In genomic region chr10:70115948-70116682, GRCh38 we compare ENCODE assay signal across 8 cellular contexts. TPM values are rescaled to one million over a fixed set of nuclear protein-coding genes. Genes with fewer than 3 reads are reported as not detected.
DNase-seq lines count a peak whose midpoint lies in the region; TF ChIP-seq lines count a peak whose summit lies in the region.

No MANE protein-coding gene starts in this region.

- H3K4me3 ChIP-seq in AG09309 (ENCODE audit: control insufficient read depth, low read depth, low read length) (no peak overlapping the region), esophagus squamous epithelium (no peak overlapping the region), neuronal stem cell (ENCODE audit: low read length in 2 of 2) (no peak overlapping the region)

- no peak overlapping the region for H3K14ac ChIP-seq in neuronal stem cell (ENCODE audit: low read length)

- no peaks in the 10 kb centered on the region for H3K79me1 ChIP-seq in neuronal stem cell (ENCODE audit: low read depth, low read length)

- H3K4me2 ChIP-seq in neuronal stem cell (ENCODE audit: insufficient read depth, low read length, poor library complexity, severe bottlenecking), result no peak overlapping the region

- TF ChIP-seq CTCF in AG09309 (IDR thresholded peaks at IDR 0.05; ENCODE audit: control insufficient read depth, insufficient read depth, low read depth, low read length, missing control alignments) (peak; percentile 88), GM20000 (IDR thresholded peaks at IDR 0.05; ENCODE audit: extremely low read depth, missing control alignments) (peak; percentile 65), esophagus squamous epithelium (IDR thresholded peaks at IDR 0.05) (peak; percentile 50 to 89 (median 81))

- TF ChIP-seq POLR2A in esophagus squamous epithelium (IDR thresholded peaks at IDR 0.05), result no peak

- H4K91ac ChIP-seq in neuronal stem cell (ENCODE audit: low read depth, low read length, poor library complexity), result no peak overlapping the region

- H2BK120ac ChIP-seq in neuronal stem cell (ENCODE audit: low read depth, low read length), result no peak overlapping the region

- H3K36me3 ChIP-seq in esophagus squamous epithelium, result peaks cover 6 to 82% (median 26%) of the 10 kb centered on the region in 3 donors
- peaks cover 8 to 28% of the 10 kb centered on the region in 2 donors for H3K36me3 ChIP-seq in neuronal stem cell (replicated peaks in 1 of 2; ENCODE audit: control insufficient read depth in 2 of 2, insufficient read depth in 2 of 2, low read length in 2 of 2)

- H4K8ac ChIP-seq in neuronal stem cell (ENCODE audit: low read depth, low read length), result no peak overlapping the region

- peaks cover 0 to 30% (median 5%) of the 10 kb centered on the region in 3 donors for H3K4me1 ChIP-seq in esophagus squamous epithelium
- no peaks in the 10 kb centered on the region for H3K4me1 ChIP-seq in neuronal stem cell (ENCODE audit: control insufficient read depth in 2 of 2, insufficient read depth in 1 of 2, low read depth in 1 of 2, low read length in 2 of 2)

- 45 to 48% methylated on average over 6 to 9 of the region's 12 CpGs for WGBS in esophagus squamous epithelium, 2 donors
- WGBS in neuronal stem cell (ENCODE audit: extremely low coverage in 2 of 2, insufficient read length in 2 of 2, insufficient replicate concordance in 1 of 2), 2 donors, result no CpG with 5 or more reads among the region's 12 CpGs

- no peak overlapping the region for H2BK12ac ChIP-seq in neuronal stem cell (ENCODE audit: low read length)

- H3K27me3 ChIP-seq in esophagus squamous epithelium (no peaks in the 10 kb centered on the region), neuronal stem cell (ENCODE audit: control insufficient read depth in 3 of 3, insufficient read depth in 3 of 3, low read depth in 1 of 3, low read length in 3 of 3) (no peaks in the 10 kb centered on the region)

- peak overlapping the region; percentile 52 for H2BK15ac ChIP-seq in neuronal stem cell (ENCODE audit: low read length)

- no peak overlapping the region for H3K9ac ChIP-seq in neuronal stem cell (ENCODE audit: low read depth, low read length, poor library complexity)

- intact Hi-C loops in esophagus squamous epithelium (cut with DNase I), result no loop called here

- H3K27ac ChIP-seq in esophagus squamous epithelium (no peak overlapping the region), neuronal stem cell (replicated peaks; ENCODE audit: low read length) (no peak overlapping the region)

- H3K4ac ChIP-seq in neuronal stem cell (ENCODE audit: low read length), result no peak overlapping the region

- peak overlapping the region; percentile 7 for H3K18ac ChIP-seq in neuronal stem cell (ENCODE audit: low read length)

- H2BK5ac ChIP-seq in neuronal stem cell (ENCODE audit: low read length), result no peak overlapping the region

- H3K23ac ChIP-seq in neuronal stem cell (ENCODE audit: low read depth, low read length, poor library complexity), result no peak overlapping the region

- H2AK5ac ChIP-seq in neuronal stem cell (ENCODE audit: low read depth, low read length), result peak overlapping the region; percentile 83

- DNase-seq in AG09309 (ENCODE audit: low read depth) (no peak), GM20000 (ENCODE audit: low spot score) (peak; percentile 79), NCI-H69 (lab: John Stamatoyannopoulos, UW) (peak; percentile 61), activated T-cell treated with anti-CD3 and anti-CD28 coated beads for 1 hour (ENCODE audit: low read depth) (peak; percentile 37), esophagus squamous epithelium (lab: John Stamatoyannopoulos, UW) (no peak), neuronal stem cell (ENCODE audit: low spot score) (peak; percentile 57), ureter (ENCODE audit: low spot score) (peak; percentile 56), mesenteric fat pad (ENCODE audit: low spot score) (no peak)

- H2AFZ ChIP-seq in neuronal stem cell (ENCODE audit: low read length), result no peak overlapping the region

- no peaks in the 10 kb centered on the region for H3K9me3 ChIP-seq in esophagus squamous epithelium
- no peaks in the 10 kb centered on the region for H3K9me3 ChIP-seq in neuronal stem cell (replicated peaks in 1 of 2; ENCODE audit: control insufficient read depth in 2 of 2, insufficient read depth in 1 of 2, low read depth in 1 of 2, low read length in 2 of 2)

RNA-seq across cellular contexts. Expression of gene AIFM2, which starts 16.5 kb away (rescaled TPM):
- 10 to 100 TPM in 2 of 4 donors, 1 to 10 TPM in 2; 4.9 to 13.4 (median 9.3) TPM for total RNA-seq in esophagus squamous epithelium
- 0.95 TPM for polyA plus RNA-seq in neuronal stem cell (2013, experiment 1 of 2)
- polyA plus RNA-seq in neuronal stem cell (2013, experiment 2 of 2), result 1.1 TPM
- 12.4 TPM for total RNA-seq in ureter
- total RNA-seq in mesenteric fat pad, result 135 TPM

RNA-seq across cellular contexts. Expression of gene TYSND1, which starts 30.4 kb away (rescaled TPM):
- total RNA-seq in esophagus squamous epithelium (10 to 100 TPM; 16.7 to 32.4 (median 21.9) TPM), ureter (22.2 TPM), mesenteric fat pad (22.2 TPM)
- 9.2 TPM for polyA plus RNA-seq in neuronal stem cell (2013, experiment 1 of 2)
- polyA plus RNA-seq in neuronal stem cell (2013, experiment 2 of 2), result 8.7 TPM

RNA-seq across cellular contexts. Expression of gene SAR1A, which starts 54.2 kb away (rescaled TPM):
- total RNA-seq in esophagus squamous epithelium, result 10 to 100 TPM; 27.3 to 62.4 (median 45.5) TPM
- 62.1 TPM for polyA plus RNA-seq in neuronal stem cell (2013, experiment 1 of 2)
- polyA plus RNA-seq in neuronal stem cell (2013, experiment 2 of 2), result 66.0 TPM
- total RNA-seq in ureter, result 116 TPM
- total RNA-seq in mesenteric fat pad, result 293 TPM

Comparison
In these comparisons a context has a peak if more than half of its experiments do, and no peak if none do; other contexts are left out.
1. DNase-seq: peak in GM20000 (single experiment), NCI-H69 (single experiment), activated T-cell treated with anti-CD3 and anti-CD28 coated beads for 1 hour (single experiment), neuronal stem cell (single experiment) and ureter (single experiment); none in AG09309 (single experiment), esophagus squamous epithelium (single experiment) and mesenteric fat pad (single experiment).
2. Peak in every context shown above with its lines, with median percentiles within 50 percentile points of each other: CTCF ChIP-seq.